Comparison of ENCODE assay signal across 28 cellular contexts in genomic region chr11:65692367-65692766, GRCh38. TPM values are rescaled to one million over a fixed set of nuclear protein-coding genes. Genes with fewer than 3 reads are reported as not detected.
DNase-seq lines count a peak whose midpoint lies in the region; TF ChIP-seq lines count a peak whose summit lies in the region.
"Had no signal": no experiment of that assay in that cellular context is flagged by ENCODE, and none has a peak within 500 bp of the region (broad histone marks: within the 10 kb centered on the region; RNA-seq: fewer than 3 reads in every experiment).

No MANE protein-coding gene starts in this region.

- H3K4me3 Mint-ChIP-seq in CD4-positive, alpha-beta memory T cell: no peak overlapping the region
- H3K4me3 Mint-ChIP-seq: activated B cell treated with CpG ODN at 0.5 μM for 24 hours; activated naive CD4-positive, alpha-beta T cell treated with anti-CD3 and anti-CD28 coated beads, Interleukin-2, amount 10 ng/mL, durations not matched to agents 7 days and 5 days; activated T-helper 1 cell treated with anti-CD3 and anti-CD28 coated beads, Interleukin-12 subunit alpha, Interleukin-12 subunit beta, Interleukin-2, Interleukin-4 antibody, amounts not matched to agents 30 ng/mL and 10 ng/mL and 1 ng/mL, durations not matched to agents 14 hours and 24 hours and 36 hours had no signal

- no peak overlapping the region for H2BK120ac ChIP-seq in mesenchymal stem cell (ENCODE audit: low read depth, low read length)

- no peaks in the 10 kb centered on the region for H3K79me1 ChIP-seq in mesenchymal stem cell (replicated peaks; ENCODE audit: low read length, poor library complexity, severe bottlenecking)

- H3K4ac ChIP-seq in mesenchymal stem cell (ENCODE audit: low read depth in 1 of 2, low read length in 2 of 2): no peak overlapping the region

- WGBS in mesenchymal stem cell: 84% methylated on average over 11 of the region's 11 CpGs
- WGBS in stomach, 5 donors: 25 to 49% (median 28%) methylated on average over 11 of the region's 11 CpGs

- H3K4me2 ChIP-seq in MM.1S (ENCODE audit: low read depth, low read length) (no peak overlapping the region), mesenchymal stem cell (ENCODE audit: low read length, poor library complexity, severe bottlenecking) (no peak overlapping the region)
- H3K4me2 ChIP-seq: BLaER1 had no signal

- H3K9me3 ChIP-seq in MM.1S (replicated peaks; ENCODE audit: insufficient read depth, low read length) (no peaks in the 10 kb centered on the region), breast epithelium (no peaks in the 10 kb centered on the region), mesenchymal stem cell (ENCODE audit: control insufficient read depth, low read length) (no peaks in the 10 kb centered on the region), stomach (no peaks in the 10 kb centered on the region)
- no peaks in the 10 kb centered on the region for H3K9me3 ChIP-seq in CD4-positive, alpha-beta memory T cell (ENCODE audit: control insufficient read depth in 1 of 2, low read length in 2 of 2)
- H3K9me3 ChIP-seq: BLaER1, neutrophil had no signal

- no peak overlapping the region for H2BK5ac ChIP-seq in mesenchymal stem cell (ENCODE audit: low read depth, low read length, poor library complexity, severe bottlenecking)

- no peaks in the 10 kb centered on the region for H3K36me3 Mint-ChIP-seq in CD4-positive, alpha-beta memory T cell
- H3K36me3 Mint-ChIP-seq: activated naive CD4-positive, alpha-beta T cell treated with anti-CD3 and anti-CD28 coated beads, Interleukin-2, amount 10 ng/mL, durations not matched to agents 7 days and 5 days had no signal

- H3K9me3 Mint-ChIP-seq in CD4-positive, alpha-beta memory T cell: no peaks in the 10 kb centered on the region
- H3K9me3 Mint-ChIP-seq: activated B cell treated with CpG ODN at 0.5 μM for 24 hours; activated naive CD4-positive, alpha-beta T cell treated with anti-CD3 and anti-CD28 coated beads, Interleukin-2, amount 10 ng/mL, durations not matched to agents 7 days and 5 days; activated T-helper 1 cell treated with anti-CD3 and anti-CD28 coated beads, Interleukin-12 subunit alpha, Interleukin-12 subunit beta, Interleukin-2, Interleukin-4 antibody, amounts not matched to agents 30 ng/mL and 10 ng/mL and 1 ng/mL, durations not matched to agents 14 hours and 24 hours and 36 hours had no signal

- no peak overlapping the region for H3K23ac ChIP-seq in mesenchymal stem cell (ENCODE audit: low read length in 2 of 2)

- no peak overlapping the region for H3K4me3 ChIP-seq in MM.1S (ENCODE audit: low read length)
- no peak overlapping the region for H3K4me3 ChIP-seq in breast epithelium
- H3K4me3 ChIP-seq in mesenchymal stem cell (ENCODE audit: insufficient read depth in 1 of 2, low read depth in 1 of 2, low read length in 2 of 2): no peak overlapping the region
- H3K4me3 ChIP-seq in stomach: peak overlapping the region; percentile 1 to 15 (median 10)
- no peak overlapping the region for H3K4me3 ChIP-seq in CD4-positive, alpha-beta memory T cell (ENCODE audit: low read length in 2 of 2)
- H3K4me3 ChIP-seq: BLaER1, lung had no signal

- H3K14ac ChIP-seq in mesenchymal stem cell (ENCODE audit: low read length in 2 of 2): no peak overlapping the region

- peak overlapping the region; percentile 61; the same call in 1 of the 2 replicates for H2AFZ ChIP-seq in MM.1S (ENCODE audit: low read length)
- H2AFZ ChIP-seq in mesenchymal stem cell (ENCODE audit: low read depth, low read length): no peak overlapping the region

- no peaks in the 10 kb centered on the region for H3F3A ChIP-seq in MM.1S (ENCODE audit: insufficient read depth, low read length)

- TF ChIP-seq CTCF in MM.1S (IDR thresholded peaks at IDR 0.05; ENCODE audit: low read length) (no peak), breast epithelium (IDR thresholded peaks at IDR 0.05) (no peak), stomach (IDR thresholded peaks at IDR 0.05) (no peak)

- H3K9me2 ChIP-seq in MM.1S (replicated peaks; ENCODE audit: insufficient read depth, low read length): no peaks in the 10 kb centered on the region

- no peak for DNase-seq in MM.1S
- peak; percentile 40 to 62 for DNase-seq in breast epithelium (ENCODE audit: low spot score in 2 of 2)
- DNase-seq in mesenchymal stem cell: no peak
- peak; percentile 69 for DNase-seq in stomach
- DNase-seq in hippocampal formation (lab: John Stamatoyannopoulos, UW): no peak
- no peak for DNase-seq in CD4-positive, alpha-beta memory T cell
- DNase-seq in stimulated activated CD4-positive, alpha-beta T cell treated with anti-CD3 and anti-CD28 coated beads, Interleukin-12 subunit alpha, Interleukin-12 subunit beta, amount 100 ng/mL, for 4 hours: no peak
- DNase-seq: activated B cell treated with CpG ODN at 0.5 μM for 24 hours; activated CD4-positive, alpha-beta T cell treated with anti-CD3 and anti-CD28 coated beads, Interleukin-2, amount 50 U/mL, for 4 hours; activated naive CD4-positive, alpha-beta T cell treated with anti-CD3 and anti-CD28 coated beads, Interleukin-2, amount 10 ng/mL, durations not matched to agents 7 days and 5 days; amniotic stem cell; brain microvascular endothelial cell; COR-L47; effector CD4-positive, alpha-beta T cell; erythroblast; GF-D8; HCEC 1CT; head of caudate nucleus; KG1; NCI-H1436; NCI-H2107; NCI-H446; OCI-M1; stimulated activated naive CD4-positive, alpha-beta T cell treated with Interleukin-2 at 50 U/mL for 16 hours had no signal

- H3K27me3 ChIP-seq in MM.1S (replicated peaks; ENCODE audit: insufficient read depth, low read length) (no peaks in the 10 kb centered on the region), breast epithelium (no peaks in the 10 kb centered on the region), mesenchymal stem cell (ENCODE audit: control insufficient read depth in 1 of 2, insufficient read depth in 1 of 2, low read length in 2 of 2) (peaks cover 6 to 16% of the 10 kb centered on the region in 2 experiments), stomach (no peaks in the 10 kb centered on the region)
- no peaks in the 10 kb centered on the region for H3K27me3 ChIP-seq in CD4-positive, alpha-beta memory T cell (ENCODE audit: insufficient read depth, low read length)
- H3K27me3 ChIP-seq: BLaER1, brain microvascular endothelial cell, neutrophil had no signal

- no peak overlapping the region for H2BK15ac ChIP-seq in mesenchymal stem cell (ENCODE audit: low read depth, poor library complexity, severe bottlenecking)

- no peak overlapping the region for H2BK12ac ChIP-seq in mesenchymal stem cell (ENCODE audit: low read length in 2 of 2)

- no peaks in the 10 kb centered on the region for H4K20me1 ChIP-seq in MM.1S (ENCODE audit: insufficient read depth, low read length)
- H4K20me1 ChIP-seq: BLaER1 had no signal

- H2AK5ac ChIP-seq in mesenchymal stem cell (ENCODE audit: low read length, severe bottlenecking): no peak overlapping the region

- CTCF ChIA-PET in CD4-positive, alpha-beta memory T cell (lab: Charles Lee; ENCODE audit: partially characterized antibody): no interaction called here

- no peak overlapping the region for H3K27ac ChIP-seq in MM.1S (ENCODE audit: low read length)
- peak overlapping the region; percentile 66 to 70 for H3K27ac ChIP-seq in breast epithelium
- H3K27ac ChIP-seq in mesenchymal stem cell (ENCODE audit: low read length, poor library complexity, severe bottlenecking): no peak overlapping the region
- peak overlapping the region; percentile 46 to 68 (median 57) for H3K27ac ChIP-seq in stomach
- no peak overlapping the region for H3K27ac ChIP-seq in CD4-positive, alpha-beta memory T cell (ENCODE audit: low read depth, low read length)
- H3K27ac ChIP-seq: BLaER1, brain microvascular endothelial cell, neutrophil had no signal

- no peak for TF ChIP-seq POLR2A in breast epithelium (IDR thresholded peaks at IDR 0.05)
- TF ChIP-seq POLR2A in stomach (IDR thresholded peaks at IDR 0.05): no peak

- H3K27me3 Mint-ChIP-seq in CD4-positive, alpha-beta memory T cell: peaks cover 0 to 1% of the 10 kb centered on the region in 2 donors
- H3K27me3 Mint-ChIP-seq: activated B cell treated with CpG ODN at 0.5 μM for 24 hours had no signal

- POLR2A ChIA-PET in CD4-positive, alpha-beta memory T cell (lab: Charles Lee; ENCODE audit: partially characterized antibody): no interaction called here

- H4K91ac ChIP-seq in mesenchymal stem cell (ENCODE audit: low read length): no peak overlapping the region

- no peak overlapping the region for H3K18ac ChIP-seq in mesenchymal stem cell (ENCODE audit: low read depth in 1 of 2, low read length in 2 of 2)

- H3K27ac Mint-ChIP-seq in CD4-positive, alpha-beta memory T cell: no peak overlapping the region
- H3K27ac Mint-ChIP-seq: activated B cell treated with CpG ODN at 0.5 μM for 24 hours; activated naive CD4-positive, alpha-beta T cell treated with anti-CD3 and anti-CD28 coated beads, Interleukin-2, amount 10 ng/mL, durations not matched to agents 7 days and 5 days; activated T-helper 1 cell treated with anti-CD3 and anti-CD28 coated beads, Interleukin-12 subunit alpha, Interleukin-12 subunit beta, Interleukin-2, Interleukin-4 antibody, amounts not matched to agents 30 ng/mL and 10 ng/mL and 1 ng/mL, durations not matched to agents 14 hours and 24 hours and 36 hours had no signal

- H3K9ac ChIP-seq in MM.1S (ENCODE audit: low read length): no peak overlapping the region
- H3K9ac ChIP-seq in mesenchymal stem cell (ENCODE audit: low read length): no peak overlapping the region
- H3K9ac ChIP-seq: BLaER1 had no signal

- no peaks in the 10 kb centered on the region for H3K79me2 ChIP-seq in MM.1S (ENCODE audit: low read length)

- H3K36me3 ChIP-seq in MM.1S (replicated peaks; ENCODE audit: insufficient read depth, low read length): no peaks in the 10 kb centered on the region
- H3K36me3 ChIP-seq in breast epithelium: no peaks in the 10 kb centered on the region
- H3K36me3 ChIP-seq in mesenchymal stem cell (ENCODE audit: control insufficient read depth in 1 of 2, insufficient read depth in 2 of 2, low read depth in 1 of 2, low read length in 2 of 2): no peaks in the 10 kb centered on the region
- no peaks in the 10 kb centered on the region for H3K36me3 ChIP-seq in stomach
- H3K36me3 ChIP-seq in CD4-positive, alpha-beta memory T cell (ENCODE audit: insufficient read depth, low read length): no peaks in the 10 kb centered on the region
- H3K36me3 ChIP-seq: BLaER1, brain microvascular endothelial cell, neutrophil had no signal

- no peak for TF ChIP-seq EP300 in stomach (IDR thresholded peaks at IDR 0.05)

- no peaks in the 10 kb centered on the region for H3K4me1 Mint-ChIP-seq in CD4-positive, alpha-beta memory T cell
- H3K4me1 Mint-ChIP-seq: activated B cell treated with CpG ODN at 0.5 μM for 24 hours had no signal

- intact Hi-C loops in breast epithelium (cut with DNase I; ENCODE audit: low total_unique reads): no loop called here
- intact Hi-C loops in stomach (cut with DNase I; ENCODE audit: low total_unique reads): no loop called here
- intact Hi-C loops in CD4-positive, alpha-beta memory T cell (cut with micrococcal nuclease): no loop called here

- H3K4me1 ChIP-seq in MM.1S (ENCODE audit: low read length) (no peaks in the 10 kb centered on the region), breast epithelium (no peaks in the 10 kb centered on the region), mesenchymal stem cell (ENCODE audit: control insufficient read depth, insufficient read depth, low read depth, low read length) (no peaks in the 10 kb centered on the region), stomach (peaks cover 7 to 39% (median 29%) of the 10 kb centered on the region in 4 donors)
- H3K4me1 ChIP-seq in CD4-positive, alpha-beta memory T cell (ENCODE audit: insufficient read depth, low read length): no peaks in the 10 kb centered on the region

- H4K8ac ChIP-seq in mesenchymal stem cell (ENCODE audit: low read length): peak overlapping the region; percentile 41

RNA-seq across cellular contexts. Expression of gene KAT5, which starts 19.7 kb away (rescaled TPM):
- 10 to 100 TPM; 50.1 to 66.7 (median 61.3) TPM for total RNA-seq in breast epithelium
- 26.3 TPM for polyA plus RNA-seq in mesenchymal stem cell (2013, experiment 1 of 2)
- polyA plus RNA-seq in mesenchymal stem cell (2013, experiment 2 of 2): 26.9 TPM
- total RNA-seq in stomach: 10 to 100 TPM; 13.3 to 99.1 (median 58.7) TPM
- 10 to 100 TPM; 51.5 to 76.8 (median 53.5) TPM for polyA plus RNA-seq in stomach
- 100 to 1,000 TPM in 1 of 2 experiments, 10 to 100 TPM in 1; 93.5 to 106 TPM for total RNA-seq in CD4-positive, alpha-beta memory T cell
- 10 to 100 TPM; 45.4 to 61.5 TPM for polyA plus RNA-seq in CD4-positive, alpha-beta memory T cell

RNA-seq across cellular contexts. Expression of gene RNASEH2C, which starts 28.2 kb away (rescaled TPM):
- total RNA-seq in breast epithelium (100 to 1,000 TPM in 1 of 3 donors, 10 to 100 TPM in 2; 89.1 to 110 (median 99.8) TPM), stomach (100 to 1,000 TPM in 1 of 5 donors, 10 to 100 TPM in 4; 14.1 to 171 (median 49.0) TPM)
- 37.1 TPM for polyA plus RNA-seq in mesenchymal stem cell (2013, experiment 1 of 2)
- 38.5 TPM for polyA plus RNA-seq in mesenchymal stem cell (2013, experiment 2 of 2)
- polyA plus RNA-seq in stomach: 10 to 100 TPM; 69.2 to 86.4 (median 83.9) TPM
- total RNA-seq in CD4-positive, alpha-beta memory T cell: 10 to 100 TPM; 69.1 to 69.7 TPM
- polyA plus RNA-seq in CD4-positive, alpha-beta memory T cell: 10 to 100 TPM; 61.4 to 74.2 TPM

RNA-seq across cellular contexts. Expression of gene RELA, which starts 29.7 kb away (rescaled TPM):
- 10 to 100 TPM; 45.0 to 57.7 (median 46.2) TPM for total RNA-seq in breast epithelium
- polyA plus RNA-seq in mesenchymal stem cell (2013, experiment 1 of 2): 76.9 TPM
- 76.3 TPM for polyA plus RNA-seq in mesenchymal stem cell (2013, experiment 2 of 2)
- 10 to 100 TPM; 27.4 to 68.8 (median 54.0) TPM for total RNA-seq in stomach
- polyA plus RNA-seq in stomach: 10 to 100 TPM; 37.9 to 56.8 (median 39.2) TPM
- 100 to 1,000 TPM; 170 to 173 TPM for total RNA-seq in CD4-positive, alpha-beta memory T cell
- 10 to 100 TPM; 36.5 to 74.7 TPM for polyA plus RNA-seq in CD4-positive, alpha-beta memory T cell

RNA-seq across cellular contexts. Expression of gene SIPA1, which starts 54.5 kb away (rescaled TPM):
- 10 to 100 TPM; 18.2 to 27.9 (median 25.5) TPM for total RNA-seq in breast epithelium
- polyA plus RNA-seq in mesenchymal stem cell (2013, experiment 1 of 2): 35.0 TPM
- polyA plus RNA-seq in mesenchymal stem cell (2013, experiment 2 of 2): 34.6 TPM
- total RNA-seq in stomach: 10 to 100 TPM; 13.2 to 47.5 (median 33.8) TPM
- polyA plus RNA-seq in stomach: 10 to 100 TPM; 59.9 to 80.4 (median 67.6) TPM
- 100 to 1,000 TPM; 150 to 169 TPM for total RNA-seq in CD4-positive, alpha-beta memory T cell
- polyA plus RNA-seq in CD4-positive, alpha-beta memory T cell: 100 to 1,000 TPM in 1 of 2 donors, 10 to 100 TPM in 1; 50.1 to 204 TPM

Comparison
In these comparisons a context has a peak if more than half of its experiments do, and no peak if none do; other contexts are left out.
1. DNase-seq: peak in breast epithelium (2 of 2) and stomach (single experiment); none in MM.1S (single experiment), mesenchymal stem cell (single experiment), hippocampal formation (0 of 2), CD4-positive, alpha-beta memory T cell (0 of 5) and stimulated activated CD4-positive, alpha-beta T cell treated with anti-CD3 and anti-CD28 coated beads, Interleukin-12 subunit alpha, Interleukin-12 subunit beta, amount 100 ng/mL, for 4 hours (single experiment).
2. H3K27ac ChIP-seq: peak in breast epithelium (2 of 2) and stomach (5 of 5); none in MM.1S (single experiment), mesenchymal stem cell (single experiment) and CD4-positive, alpha-beta memory T cell (single experiment).
3. H3K4me3 ChIP-seq: peak in stomach (4 of 4); none in MM.1S (single experiment), breast epithelium (0 of 3), mesenchymal stem cell (0 of 2) and CD4-positive, alpha-beta memory T cell (0 of 2).